1 cellular context compared by ENCODE assay signal in genomic region chr10:81177651-81178244, GRCh38.
TF ChIP-seq lines count a peak whose summit lies in the region.

No MANE protein-coding gene starts in this region.

TF ChIP-seq in H1, 55 proteins besides CTCF, POLR2A, EP300 and RAD21 (continued from another document):
- no peak for TF ChIP-seq E2F6 (IDR thresholded peaks at IDR 0.05)
- TF ChIP-seq ZNF274 (IDR thresholded peaks at IDR 0.05; ENCODE audit: borderline replicate concordance, extremely low read depth, low read length) = no peak
- no peak for TF ChIP-seq GABPA (IDR thresholded peaks at IDR 0.05; ENCODE audit: borderline replicate concordance, insufficient read depth, low read length)
- no peak for TF ChIP-seq POU5F1 (IDR thresholded peaks at IDR 0.05; ENCODE audit: low read depth, low read length)
